In the genomic region with DNA sequence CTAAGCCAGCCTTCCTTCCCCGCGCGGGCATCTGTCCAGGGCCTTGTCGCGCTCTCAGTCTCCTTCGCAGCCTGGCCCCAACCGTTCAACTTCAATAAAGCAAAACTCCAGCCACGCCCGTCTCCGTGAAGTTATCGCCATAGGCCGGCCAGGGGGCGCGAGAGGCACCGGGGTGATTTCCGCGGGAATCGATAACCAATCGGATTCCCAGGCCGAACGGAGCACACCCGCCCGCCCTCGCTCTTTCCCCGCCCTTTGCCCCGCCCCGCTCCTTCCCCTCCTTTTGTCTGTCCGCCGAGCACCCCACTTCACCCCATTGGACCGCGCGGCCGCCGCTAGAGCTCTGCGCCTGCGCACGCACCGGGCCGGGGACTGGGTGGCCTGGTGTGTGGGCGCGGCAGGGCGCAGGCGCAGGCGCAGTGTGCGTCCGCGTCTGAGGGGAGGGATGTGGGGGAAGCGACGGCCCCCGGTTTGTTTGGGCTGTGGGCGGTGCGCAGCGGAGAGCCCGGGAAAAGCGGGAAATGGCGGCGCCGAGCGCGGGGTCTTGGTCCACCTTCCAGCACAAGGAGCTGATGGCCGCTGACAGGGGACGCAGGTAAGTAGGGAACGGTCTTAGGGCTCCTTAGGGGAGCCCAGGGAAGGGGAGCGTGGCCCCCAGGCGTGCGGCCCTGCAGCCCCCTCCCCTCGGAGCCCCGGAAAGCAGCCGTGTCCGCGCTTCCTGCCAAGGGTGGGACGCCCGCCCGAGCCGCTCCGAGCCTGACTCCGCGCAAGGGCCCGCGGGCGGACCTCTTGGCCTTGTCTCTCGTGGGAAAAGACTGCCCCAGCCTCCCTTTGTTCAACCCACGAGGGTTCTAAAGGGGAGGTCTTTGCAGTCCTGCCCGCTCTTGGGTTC, we compare ENCODE assay signal across 8 cellular contexts. TPM values are rescaled to one million over a fixed set of nuclear protein-coding genes. Genes with fewer than 3 reads are reported as not detected.
DNase-seq lines count a peak whose midpoint lies in the region; ATAC-seq and TF ChIP-seq lines count a peak whose summit lies in the region.

A gene (plus strand): TSS at position 417 of the 892 bp plus-strand sequence. CDS start 105 bp downstream, at position 522.

- TF ChIP-seq POLR2A in breast epithelium (IDR thresholded peaks at IDR 0.05): peak; percentile 68

- H3K27ac ChIP-seq in AG04450 (ENCODE audit: low read depth, low read length): peak within 1 kb of the TSS; percentile 61
- H3K27ac ChIP-seq in VCaP: peak within 1 kb of the TSS; percentile 94
- H3K27ac ChIP-seq in breast epithelium: peak within 1 kb of the TSS; percentile 92 to 97
- H3K27ac ChIP-seq in iPS-20b (ENCODE audit: low read length): peak within 1 kb of the TSS; percentile 91
- H3K27ac ChIP-seq in skin epidermis: peak within 1 kb of the TSS; percentile 79 to 99 (median 94)

- ATAC-seq in GM18907 (IDR thresholded peaks at IDR 0.05; ENCODE audit: unreplicated experiment) (peak; percentile 91), HG03139 (IDR thresholded peaks at IDR 0.05; ENCODE audit: unreplicated experiment) (peak; percentile 90)

- intact Hi-C loops in breast epithelium (cut with DNase I; ENCODE audit: low total_unique reads): no loop called here

- CTCF ChIA-PET in AG04450 (lab: Charles Lee): interaction anchor here (0.6 to 1.7 kb wide), 11 partner anchors 8 to 129 kb away, joined by 3 to 11 read pairs (median 4); a partner anchor contains a TSS

- H3K27me3 ChIP-seq in AG04450 (ENCODE audit: control insufficient read depth, insufficient read depth, low read length): no peaks in the 10 kb centered on the region
- H3K27me3 ChIP-seq in breast epithelium: no peaks in the 10 kb centered on the region
- H3K27me3 ChIP-seq in iPS-20b (ENCODE audit: insufficient read depth, low read length): peaks cover 35% of the 10 kb centered on the region

- POLR2A ChIA-PET in AG04450 (lab: Yijun Ruan, JAX): interaction anchor here (0.6 to 1.5 kb wide), 15 partner anchors 8 to 109 kb away, joined by 3 to 9 read pairs (median 4); a partner anchor contains a TSS

- H3K9ac ChIP-seq in iPS-20b (ENCODE audit: low read depth, low read length): peak within 1 kb of the TSS; percentile 99

- H3K4me3 ChIP-seq in AG04450 (ENCODE audit: low read depth, low read length) (peak within 1 kb of the TSS; percentile 79), breast epithelium (peak within 1 kb of the TSS; percentile 88 to 96 (median 92)), iPS-20b (ENCODE audit: low read length) (peak within 1 kb of the TSS; percentile 99), skin epidermis (peak within 1 kb of the TSS; percentile 76 to 97 (median 95))

- H3K9me3 ChIP-seq in AG04450 (ENCODE audit: control insufficient read depth, insufficient read depth, low read length): peaks cover 8% of the 10 kb centered on the region
- H3K9me3 ChIP-seq in breast epithelium: no peaks in the 10 kb centered on the region
- H3K9me3 ChIP-seq in iPS-20b (ENCODE audit: insufficient read depth, low read depth, low read length): peaks cover 7% of the 10 kb centered on the region; the same call in 1 of the 2 replicates

- H3K36me3 ChIP-seq in breast epithelium: no peaks in the 10 kb centered on the region
- peaks cover 31% of the 10 kb centered on the region for H3K36me3 ChIP-seq in iPS-20b (ENCODE audit: insufficient read depth, low read depth, low read length)

- DNase-seq in AG04450 (ENCODE audit: low read depth, low spot score) (peak; percentile 91), NCI-H2196 treated with DMSO at 0.1 percent for 48 hours (lab: John Stamatoyannopoulos, UW; ENCODE audit: unreplicated experiment) (peak; percentile 94), breast epithelium (ENCODE audit: low spot score in 2 of 2) (peak; percentile 96 to 97)

- peak; percentile 44 for TF ChIP-seq CTCF in AG04450 (IDR thresholded peaks at IDR 0.05; ENCODE audit: low read depth, low read length)
- TF ChIP-seq CTCF in VCaP (conservative IDR thresholded peaks at IDR 0.05): peak; percentile 51
- TF ChIP-seq CTCF in breast epithelium (IDR thresholded peaks at IDR 0.05): no peak

- H3K4me1 ChIP-seq in breast epithelium (peaks cover 0 to 21% of the 10 kb centered on the region in 2 donors), iPS-20b (ENCODE audit: insufficient read depth, low read length) (peaks cover 12% of the 10 kb centered on the region)

RNA-seq across cellular contexts. Expression of the gene that starts here (rescaled TPM):
- 18.6 and 21.8 TPM in 2 replicates for polyA plus RNA-seq in AG04450 (2011; rRNA removed)
- 46.5 and 61.7 TPM in 2 replicates for polyA minus RNA-seq in AG04450 (2011; rRNA and poly(A)+ RNA removed)
- total RNA-seq in breast epithelium: 10 to 100 TPM; 11.7 to 24.9 (median 22.8) TPM

Comparison
In these comparisons a context has a peak if more than half of its experiments do, and no peak if none do; other contexts are left out.
1. Peak in every context shown above with its lines: DNase-seq, ATAC-seq, H3K4me3 ChIP-seq and H3K27ac ChIP-seq.
2. CTCF ChIP-seq: peak in AG04450 (single experiment) and VCaP (single experiment); none in breast epithelium (0 of 3).